ENCODE assay signal across 9 cellular contexts in genomic region chr9:100700689-100701318, GRCh38.
DNase-seq lines count a peak whose midpoint lies in the region; ATAC-seq and TF ChIP-seq lines count a peak whose summit lies in the region.
"Had no signal": no experiment of that assay in that cellular context is flagged by ENCODE, and none has a peak within 500 bp of the region (broad histone marks: within the 10 kb centered on the region; RNA-seq: fewer than 3 reads in every experiment).

No MANE protein-coding gene starts in this region.

- POLR2A ChIA-PET in SK-N-SH (lab: Yijun Ruan, JAX) = no interaction called here

- no peaks in the 10 kb centered on the region for H3F3A ChIP-seq in SK-N-SH (replicated peaks; ENCODE audit: insufficient read depth)

- H3K4me3 ChIP-seq in KMS-11 (IDR thresholded peaks at IDR 0.05; ENCODE audit: insufficient read depth, low read depth, low read length) = no peak overlapping the region
- H3K4me3 ChIP-seq in SK-N-SH (ENCODE audit: low read depth in 2 of 2, low read length in 1 of 2) = peak overlapping the region in 1 of 2 experiments; percentile 53; a peak in 1 of 4 replicates
- H3K4me3 ChIP-seq in ascending aorta = no peak overlapping the region
- H3K4me3 ChIP-seq: BLaER1 treated with 17β-estradiol and CSF1 and Interleukin-3, amounts not matched to agents 10 nM and 100 nM had no signal

- CTCF ChIA-PET in SK-N-SH (lab: Yijun Ruan, JAX) = interaction anchor here (0.7 to 4.7 kb wide), 11 partner anchors 11 to 623 kb away, joined by 3 to 34 read pairs (median 3); no protein-coding TSS in a partner anchor

- H3K4me2 ChIP-seq in KMS-11 (no peak overlapping the region), SK-N-SH (no peak overlapping the region)
- H3K4me2 ChIP-seq: BLaER1 treated with 17β-estradiol and CSF1 and Interleukin-3, amounts not matched to agents 10 nM and 100 nM had no signal

- H3K4me1 ChIP-seq in KMS-11 (ENCODE audit: low read depth, poor library complexity, severe bottlenecking) (no peaks in the 10 kb centered on the region), SK-N-SH (ENCODE audit: control insufficient read depth in 1 of 2, insufficient read depth in 2 of 2, low read depth in 1 of 2, low read length in 1 of 2) (no peaks in the 10 kb centered on the region), ascending aorta (no peaks in the 10 kb centered on the region)
- H3K4me1 ChIP-seq: BLaER1 treated with 17β-estradiol and CSF1 and Interleukin-3, amounts not matched to agents 10 nM and 100 nM had no signal

- H3K36me3 ChIP-seq in KMS-11 (ENCODE audit: insufficient read depth) (no peaks in the 10 kb centered on the region), SK-N-SH (replicated peaks in 1 of 2; ENCODE audit: control insufficient read depth in 1 of 2, insufficient read depth in 2 of 2, low read length in 1 of 2) (no peaks in the 10 kb centered on the region), ascending aorta (no peaks in the 10 kb centered on the region)
- H3K36me3 ChIP-seq: BLaER1 treated with 17β-estradiol and CSF1 and Interleukin-3, amounts not matched to agents 10 nM and 100 nM had no signal

- peak; percentile 84 for TF ChIP-seq CTCF in KMS-11 (conservative IDR thresholded peaks at IDR 0.05; ENCODE audit: low read depth, low read length)
- peak; percentile 64 for TF ChIP-seq CTCF in SK-N-SH (IDR thresholded peaks at IDR 0.05)
- no peak for TF ChIP-seq CTCF in ascending aorta (IDR thresholded peaks at IDR 0.05)

- H3K9ac ChIP-seq in KMS-11 (no peak overlapping the region), SK-N-SH (no peak overlapping the region)
- H3K9ac ChIP-seq: BLaER1 treated with 17β-estradiol and CSF1 and Interleukin-3, amounts not matched to agents 10 nM and 100 nM had no signal

- no peak overlapping the region for H3K27ac ChIP-seq in KMS-11
- H3K27ac ChIP-seq in SK-N-SH (ENCODE audit: low read depth in 2 of 2, low read length in 1 of 2) = no peak overlapping the region
- no peak overlapping the region for H3K27ac ChIP-seq in ascending aorta
- H3K27ac ChIP-seq: BLaER1 treated with 17β-estradiol and CSF1 and Interleukin-3, amounts not matched to agents 10 nM and 100 nM had no signal

- TF ChIP-seq EP300 in SK-N-SH (IDR thresholded peaks at IDR 0.05; ENCODE audit: borderline replicate concordance in 1 of 2, low read depth in 1 of 2, low read length in 1 of 2) = no peak

- H3K9me3 ChIP-seq in SK-N-SH (no peaks in the 10 kb centered on the region), ascending aorta (no peaks in the 10 kb centered on the region)
- H3K9me3 ChIP-seq: BLaER1 treated with 17β-estradiol and CSF1 and Interleukin-3, amounts not matched to agents 10 nM and 100 nM had no signal

- H3K79me2 ChIP-seq in KMS-11 (ENCODE audit: insufficient read depth, low read depth) (no peaks in the 10 kb centered on the region), SK-N-SH (ENCODE audit: insufficient read depth) (no peaks in the 10 kb centered on the region)

- ATAC-seq in HG02610 (IDR thresholded peaks at IDR 0.05; ENCODE audit: unreplicated experiment) = no peak

- WGBS in SK-N-SH (ENCODE audit: low lambda C conversion rate) = 21% methylated on average over 5 of the region's 5 CpGs

- H4K20me1 ChIP-seq in KMS-11 (ENCODE audit: insufficient read depth) (no peaks in the 10 kb centered on the region), SK-N-SH (ENCODE audit: insufficient read depth) (no peaks in the 10 kb centered on the region)
- H4K20me1 ChIP-seq: BLaER1 treated with 17β-estradiol and CSF1 and Interleukin-3, amounts not matched to agents 10 nM and 100 nM had no signal

- H3K27me3 ChIP-seq in KMS-11 (ENCODE audit: insufficient read depth, low read depth) (no peaks in the 10 kb centered on the region), SK-N-SH (ENCODE audit: insufficient read depth) (no peaks in the 10 kb centered on the region), ascending aorta (no peaks in the 10 kb centered on the region)
- H3K27me3 ChIP-seq: BLaER1 treated with 17β-estradiol and CSF1 and Interleukin-3, amounts not matched to agents 10 nM and 100 nM had no signal

- peak; percentile 24; the same call in 1 of the 2 replicates for TF ChIP-seq RAD21 in SK-N-SH (IDR thresholded peaks at IDR 0.05; ENCODE audit: low read length)

- peak; percentile 13 for DNase-seq in NCI-H2196 (lab: John Stamatoyannopoulos, UW; ENCODE audit: unreplicated experiment)
- DNase-seq in NCI-H2196 treated with DMSO at 0.1 percent for 48 hours (lab: John Stamatoyannopoulos, UW; ENCODE audit: unreplicated experiment) = no peak
- peak; percentile 23 for DNase-seq in SK-N-SH
- DNase-seq in iris pigment epithelial cell (ENCODE audit: low read depth) = peak; percentile 21
- DNase-seq in GOT3 (lab: John Stamatoyannopoulos, UW) = no peak
- no peak for DNase-seq in ascending aorta (ENCODE audit: low spot score in 2 of 2)

- intact Hi-C loops in ascending aorta (cut with DNase I) = no loop called here

- H3K9me2 ChIP-seq in SK-N-SH = no peaks in the 10 kb centered on the region

- H2AFZ ChIP-seq in KMS-11 (ENCODE audit: low read depth) (no peak overlapping the region), SK-N-SH (ENCODE audit: low read depth) (no peak overlapping the region)

TF ChIP-seq in SK-N-SH, 30 proteins besides CTCF, POLR2A, EP300 and RAD21:
- TF ChIP-seq RXRA (IDR thresholded peaks at IDR 0.05; ENCODE audit: borderline replicate concordance, low read depth) (no peak), USF1 (IDR thresholded peaks at IDR 0.05; ENCODE audit: borderline replicate concordance, low read depth) (no peak), FOXM1 (IDR thresholded peaks at IDR 0.05; ENCODE audit: low read depth) (no peak), SMC3 (IDR thresholded peaks at IDR 0.05; ENCODE audit: low read depth, low read length) (peak; percentile 16; the same call in 1 of the 2 replicates), POLR2AphosphoS5 (IDR thresholded peaks at IDR 0.05; ENCODE audit: low read depth, low read length) (no peak)
TF ChIP-seq in SK-N-SH: peak in this region for 1.

Comparison
In these comparisons a context has a peak if more than half of its experiments do, and no peak if none do; other contexts are left out.
1. DNase-seq: peak in NCI-H2196 (single experiment), SK-N-SH (single experiment) and iris pigment epithelial cell (single experiment); none in NCI-H2196 treated with DMSO at 0.1 percent for 48 hours (single experiment), GOT3 (single experiment) and ascending aorta (0 of 2).
2. CTCF ChIP-seq: peak in KMS-11 (single experiment) and SK-N-SH (single experiment); none in ascending aorta (0 of 3).